In the genomic region with DNA sequence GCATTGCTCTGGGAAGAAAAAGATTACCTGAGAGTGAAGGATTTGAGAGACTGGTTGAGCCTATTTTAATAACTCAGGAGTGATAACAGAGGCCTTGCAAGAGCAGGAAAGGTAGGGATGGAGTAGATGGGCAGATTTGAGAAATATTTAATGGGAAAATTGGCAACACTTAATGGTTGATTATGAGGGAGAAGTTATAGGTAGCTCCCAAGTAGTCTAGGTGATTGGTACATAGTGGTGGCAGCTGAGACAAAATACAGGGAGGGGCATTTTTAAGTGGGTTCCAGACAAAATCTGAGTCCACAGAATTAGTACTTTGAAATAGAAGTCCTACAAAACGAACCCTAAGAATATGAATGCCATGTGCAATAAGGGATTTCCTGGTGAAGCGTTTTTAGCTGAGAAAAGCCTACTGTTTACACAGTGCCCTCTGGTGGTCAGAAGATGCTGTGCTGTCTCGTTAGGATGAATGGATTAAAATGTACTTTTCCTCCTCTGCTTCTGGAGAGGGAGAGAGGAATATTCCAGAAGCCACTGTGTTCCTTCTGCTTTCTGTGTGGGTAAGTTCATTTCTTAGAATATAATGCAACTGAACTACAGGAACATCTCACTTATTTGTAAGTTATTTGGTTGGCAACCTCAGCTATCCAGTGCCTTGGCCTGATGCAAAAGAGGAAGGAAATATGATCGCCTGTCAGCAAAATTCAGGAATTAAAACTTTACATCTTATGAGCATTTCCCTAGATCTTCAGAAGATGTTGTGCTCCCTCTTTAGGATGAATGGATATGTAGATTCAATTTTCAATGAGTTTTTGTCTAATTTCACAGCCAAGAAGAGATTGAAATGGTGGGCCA, we compare ENCODE assay signal across 1 cellular context.
TF ChIP-seq lines count a peak whose summit lies in the region.

No MANE protein-coding gene starts in this region.

TF ChIP-seq in H1, 55 proteins besides CTCF, POLR2A, EP300 and RAD21:
- no peak for TF ChIP-seq POU5F1 (IDR thresholded peaks at IDR 0.05; ENCODE audit: low read depth, low read length)
- TF ChIP-seq KDM5A (IDR thresholded peaks at IDR 0.05; ENCODE audit: low read length): no peak
- no peak for TF ChIP-seq CREB1 (IDR thresholded peaks at IDR 0.05)
- TF ChIP-seq EZH2 (IDR thresholded peaks at IDR 0.05; ENCODE audit: low read depth, low read length, severe bottlenecking): no peak
- no peak for TF ChIP-seq BRCA1 (IDR thresholded peaks at IDR 0.05; ENCODE audit: low read depth, low read length)
- TF ChIP-seq SIRT6 (IDR thresholded peaks at IDR 0.05; ENCODE audit: low read length): no peak
- TF ChIP-seq YY1 (IDR thresholded peaks at IDR 0.05; ENCODE audit: low read depth, low read length): no peak
- no peak for TF ChIP-seq CHD1 (IDR thresholded peaks at IDR 0.05; ENCODE audit: low read depth, low read length)
- TF ChIP-seq NRF1 (IDR thresholded peaks at IDR 0.05; ENCODE audit: low read depth, low read length): no peak
- no peak for TF ChIP-seq FOSL1 (IDR thresholded peaks at IDR 0.05; ENCODE audit: insufficient read depth, low read depth, low read length)
- TF ChIP-seq ZNF274 (IDR thresholded peaks at IDR 0.05; ENCODE audit: borderline replicate concordance, extremely low read depth, low read length): no peak
- TF ChIP-seq SIN3A (conservative IDR thresholded peaks at IDR 0.05 in 1 of 2, IDR thresholded peaks at IDR 0.05 in 1 of 2; ENCODE audit: low read depth in 1 of 2, low read length in 2 of 2): no peak
- TF ChIP-seq JUND (IDR thresholded peaks at IDR 0.05; ENCODE audit: low read length): no peak
- no peak for TF ChIP-seq GTF2F1 (IDR thresholded peaks at IDR 0.05; ENCODE audit: borderline replicate concordance, low read depth, low read length)
- no peak for TF ChIP-seq JUN (IDR thresholded peaks at IDR 0.05; ENCODE audit: low read depth, low read length)
- TF ChIP-seq, protein P1, sequence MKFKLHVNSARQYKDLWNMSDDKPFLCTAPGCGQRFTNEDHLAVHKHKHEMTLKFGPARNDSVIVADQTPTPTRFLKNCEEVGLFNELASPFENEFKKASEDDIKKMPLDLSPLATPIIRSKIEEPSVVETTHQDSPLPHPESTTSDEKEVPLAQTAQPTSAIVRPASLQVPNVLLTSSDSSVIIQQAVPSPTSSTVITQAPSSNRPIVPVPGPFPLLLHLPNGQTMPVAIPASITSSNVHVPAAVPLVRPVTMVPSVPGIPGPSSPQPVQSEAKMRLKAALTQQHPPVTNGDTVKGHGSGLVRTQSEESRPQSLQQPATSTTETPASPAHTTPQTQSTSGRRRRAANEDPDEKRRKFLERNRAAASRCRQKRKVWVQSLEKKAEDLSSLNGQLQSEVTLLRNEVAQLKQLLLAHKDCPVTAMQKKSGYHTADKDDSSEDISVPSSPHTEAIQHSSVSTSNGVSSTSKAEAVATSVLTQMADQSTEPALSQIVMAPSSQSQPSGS (IDR thresholded peaks at IDR 0.05; ENCODE audit: low read length): no peak
